Comparison of ENCODE assay signal across 12 cellular contexts in the genomic region with DNA sequence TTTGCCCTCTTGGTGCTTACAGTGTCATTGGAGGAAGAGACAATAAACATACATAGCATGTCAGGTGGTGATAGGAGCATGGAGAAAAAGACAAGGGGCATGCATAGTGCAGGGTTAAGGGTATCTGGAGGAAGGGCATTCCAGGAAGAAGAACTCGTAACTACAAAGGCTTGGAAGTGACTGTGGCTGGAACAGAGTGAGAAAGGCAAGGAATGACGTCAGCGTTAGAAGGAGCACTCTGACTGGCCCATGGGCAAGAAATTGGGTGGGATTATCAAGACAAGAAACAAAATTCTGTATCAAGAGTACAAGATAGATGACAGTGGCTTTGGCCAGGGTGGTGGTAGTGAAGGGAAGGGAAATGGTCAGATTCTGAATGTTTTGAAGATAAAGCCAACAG. TPM values are rescaled to one million over a fixed set of nuclear protein-coding genes. Genes with fewer than 3 reads are reported as not detected.
"Had no signal": no experiment of that assay in that cellular context is flagged by ENCODE, and none has a peak within 500 bp of the region (broad histone marks: within the 10 kb centered on the region; RNA-seq: fewer than 3 reads in every experiment).

No MANE protein-coding gene starts in this region.

- FAIRE-seq: H1, H54 had no signal

- H3K9ac ChIP-seq: GM23248 had no signal

- H3K9me3 ChIP-seq: HAP-1 had no signal

- H3K27ac ChIP-seq: GM23248 had no signal

- H3K4me2 ChIP-seq: GM23338 had no signal

- H3K4me3 ChIP-seq: GM23248, GM23338, HAP-1 had no signal

- H3K36me3 ChIP-seq: HAP-1 had no signal

- ATAC-seq: GM23338, HCT116 had no signal

- H3K4me1 ChIP-seq: HAP-1 had no signal

- H2AFZ ChIP-seq: GM23248, GM23338 had no signal

- DNase-seq: GM23248, GOT3, H7, H9, HCEC 1CT, HFFc6 had no signal

RNA-seq across cellular contexts. Expression of gene SMIM17, which starts 11.2 kb away (rescaled TPM):
- total RNA-seq: H1, H4, H7 had no signal
- polyA plus RNA-seq: GM23248, GM23338 had no signal

RNA-seq across cellular contexts. Expression of gene ZNF835, which starts 17.4 kb away (rescaled TPM):
- total RNA-seq: GM23248, H7, HFFc6 had no signal
